In the genomic region with DNA sequence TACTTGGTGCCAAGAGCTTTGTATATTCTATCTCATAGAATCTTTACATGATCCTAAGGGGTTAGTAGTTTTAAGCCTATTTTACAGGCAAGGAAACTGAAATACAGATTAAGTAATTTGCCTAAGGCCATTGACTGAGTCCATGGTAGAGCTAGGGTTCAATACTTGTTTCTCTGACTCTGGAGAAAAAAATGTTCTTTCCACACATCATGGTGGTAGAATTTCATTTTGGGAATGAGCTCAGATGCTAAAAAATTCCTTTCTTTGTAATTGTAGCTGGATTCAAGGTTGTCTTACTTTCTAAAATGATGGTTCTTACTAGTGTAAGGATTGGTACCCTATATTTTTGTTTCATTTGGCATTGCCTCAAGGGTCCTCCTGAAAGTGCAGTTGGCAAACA, we compare ENCODE assay signal across 17 cellular contexts.
"Had no signal": no experiment of that assay in that cellular context is flagged by ENCODE, and none has a peak within 500 bp of the region (broad histone marks: within the 10 kb centered on the region; RNA-seq: fewer than 3 reads in every experiment).

No MANE protein-coding gene starts in this region.

- H3K9me3 Mint-ChIP-seq: natural killer cell; stimulated activated naive B cell treated with anti-CD40 and anti-IgM and Interleukin-4, amounts not matched to agents 10 μg/mL and 1 μg/mL and 100 μg/mL, for 72 hours had no signal

- H3K36me3 Mint-ChIP-seq: natural killer cell; stimulated activated naive B cell treated with anti-CD40 and anti-IgM and Interleukin-4, amounts not matched to agents 10 μg/mL and 1 μg/mL and 100 μg/mL, for 72 hours had no signal

- H3K27ac Mint-ChIP-seq: natural killer cell; stimulated activated naive B cell treated with anti-CD40 and anti-IgM and Interleukin-4, amounts not matched to agents 10 μg/mL and 1 μg/mL and 100 μg/mL, for 72 hours had no signal

- H3K27me3 ChIP-seq: dorsolateral prefrontal cortex, right atrium auricular region, tibial artery, vagina had no signal

- ATAC-seq: esophagus mucosa; natural killer cell; stimulated activated naive B cell treated with anti-CD40 and anti-IgM and Interleukin-4, amounts not matched to agents 10 μg/mL and 1 μg/mL and 100 μg/mL, for 72 hours had no signal

- H3K36me3 ChIP-seq: right atrium auricular region, tibial artery, vagina had no signal

- H3K27ac ChIP-seq: dorsolateral prefrontal cortex, right atrium auricular region, tibial artery, vagina had no signal

- H3K4me1 Mint-ChIP-seq: natural killer cell had no signal

- H3K4me3 Mint-ChIP-seq: natural killer cell; stimulated activated naive B cell treated with anti-CD40 and anti-IgM and Interleukin-4, amounts not matched to agents 10 μg/mL and 1 μg/mL and 100 μg/mL, for 72 hours had no signal

- H3K9me3 ChIP-seq: right atrium auricular region, tibial artery, vagina had no signal

- DNase-seq: activated CD4-positive, alpha-beta T cell treated with anti-CD3 and anti-CD28 coated beads, Interleukin-2, amount 50 U/mL, for 4 hours; activated CD4-positive, CD25-positive, alpha-beta regulatory T cell; activated naive CD4-positive, alpha-beta T cell treated with Interleukin-2 at 50 U/mL for 16 hours; activated T-cell treated with anti-CD3 and anti-CD28 coated beads for 4 hours; dorsolateral prefrontal cortex; hypothalamus; mesenchymal stem cell; natural killer cell; nucleus accumbens; posterior cingulate gyrus; stimulated activated CD4-positive, alpha-beta T cell treated with anti-CD3 and anti-CD28 coated beads, Interleukin-15, amount 100 ng/mL, for 24 hours; stimulated activated CD4-positive, alpha-beta T cell treated with anti-CD3 and anti-CD28 coated beads, Interleukin-4, amount 100 ng/mL, for 1 hour; stimulated activated naive B cell treated with anti-CD40 and anti-IgM and Interleukin-4, amounts not matched to agents 10 μg/mL and 1 μg/mL and 100 μg/mL, for 72 hours; tibial artery had no signal

- H3K4me3 ChIP-seq: dorsolateral prefrontal cortex, right atrium auricular region, tibial artery, vagina had no signal

- H3K4me1 ChIP-seq: right atrium auricular region, tibial artery, vagina had no signal
